ENCODE assay signal across 1 cellular context in the genomic region with DNA sequence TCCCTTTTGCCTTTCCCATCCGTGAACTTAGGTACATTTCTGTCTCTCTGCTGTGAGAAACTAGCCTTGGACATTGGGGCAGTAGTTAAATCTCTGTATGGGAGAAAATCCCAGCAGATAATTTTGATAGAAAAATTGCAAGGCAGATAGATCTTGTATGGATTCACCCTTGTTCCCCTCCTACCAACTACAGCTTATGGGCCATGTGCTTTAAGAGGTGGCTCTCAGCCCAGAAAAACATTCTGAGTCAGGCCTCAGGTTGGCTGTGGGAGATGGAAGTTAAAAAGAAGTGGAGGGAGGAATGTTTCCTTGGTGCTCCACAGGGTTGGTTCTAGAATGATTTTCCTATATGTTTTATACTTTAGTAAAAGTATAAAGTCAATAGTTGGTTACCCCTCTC.
TF ChIP-seq lines count a peak whose summit lies in the region.

No MANE protein-coding gene starts in this region.

TF ChIP-seq in IMR-90, 13 proteins besides CTCF, POLR2A, EP300 and RAD21:
- TF ChIP-seq MAZ (IDR thresholded peaks at IDR 0.05; ENCODE audit: borderline replicate concordance, low read depth, low read length): no peak
- TF ChIP-seq RCOR1 (IDR thresholded peaks at IDR 0.05; ENCODE audit: insufficient replicate concordance, low read length): no peak
- TF ChIP-seq NFE2L2 (IDR thresholded peaks at IDR 0.05; ENCODE audit: low read depth, low read length): no peak
- no peak for TF ChIP-seq SMC3 (IDR thresholded peaks at IDR 0.05; ENCODE audit: low read depth, low read length)
- TF ChIP-seq MXI1 (IDR thresholded peaks at IDR 0.05; ENCODE audit: borderline replicate concordance, low read depth, low read length): peak; percentile 66; the same call in 1 of the 2 replicates
- no peak for TF ChIP-seq BHLHE40 (IDR thresholded peaks at IDR 0.05; ENCODE audit: low read depth, low read length)
TF ChIP-seq in IMR-90: peak in this region for 1.
